ENCODE assay signal across 18 cellular contexts in the genomic region with DNA sequence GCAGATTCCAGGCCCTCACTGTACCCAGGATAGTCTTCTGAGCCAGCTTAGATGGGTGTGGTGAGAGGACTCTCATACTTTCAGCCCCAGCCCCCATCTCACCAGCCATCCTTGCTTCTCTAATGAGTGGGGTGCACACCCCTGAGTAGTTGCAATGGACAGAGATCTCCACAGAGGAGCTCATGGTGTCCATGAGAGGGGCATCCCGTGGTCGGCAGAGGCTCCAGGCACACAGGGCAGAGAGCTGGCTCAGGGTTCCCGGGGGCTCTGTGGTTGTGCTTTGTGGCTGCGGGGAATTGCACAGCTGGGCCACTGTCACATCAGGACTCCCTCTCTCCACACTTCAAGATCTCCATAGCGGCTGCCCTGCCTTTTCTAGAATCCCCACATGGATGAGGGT.
"Had no signal": no experiment of that assay in that cellular context is flagged by ENCODE, and none has a peak within 500 bp of the region (broad histone marks: within the 10 kb centered on the region; RNA-seq: fewer than 3 reads in every experiment).

No MANE protein-coding gene starts in this region.

- H3K27ac ChIP-seq: SJSA1, SK-N-MC had no signal

- DNase-seq: KBM-7, MV-4-11, NCI-H1048, NCI-H1105, NCI-H1417, NCI-H1436 treated with DMSO at 0.1 percent for 48 hours, NCI-H1694, NCI-H187 treated with DMSO at 0.1 percent for 48 hours, NCI-H2029 treated with DMSO at 0.1 percent for 48 hours, NCI-H2171 treated with DMSO at 0.1 percent for 48 hours, NCI-H446 treated with DMSO at 0.1 percent for 48 hours, NCI-H524, NCI-H748 treated with DMSO at 0.1 percent for 48 hours, Right ventricle myocardium superior, RPMI8226, SIG-M5 had no signal

- H3K9me3 ChIP-seq: SJSA1 had no signal

- H3K27me3 ChIP-seq: SJSA1 had no signal

- H3K36me3 ChIP-seq: SJSA1 had no signal

- H3K4me3 ChIP-seq: SJSA1, SK-N-MC had no signal
